ENCODE assay signal across 14 cellular contexts in the genomic region with DNA sequence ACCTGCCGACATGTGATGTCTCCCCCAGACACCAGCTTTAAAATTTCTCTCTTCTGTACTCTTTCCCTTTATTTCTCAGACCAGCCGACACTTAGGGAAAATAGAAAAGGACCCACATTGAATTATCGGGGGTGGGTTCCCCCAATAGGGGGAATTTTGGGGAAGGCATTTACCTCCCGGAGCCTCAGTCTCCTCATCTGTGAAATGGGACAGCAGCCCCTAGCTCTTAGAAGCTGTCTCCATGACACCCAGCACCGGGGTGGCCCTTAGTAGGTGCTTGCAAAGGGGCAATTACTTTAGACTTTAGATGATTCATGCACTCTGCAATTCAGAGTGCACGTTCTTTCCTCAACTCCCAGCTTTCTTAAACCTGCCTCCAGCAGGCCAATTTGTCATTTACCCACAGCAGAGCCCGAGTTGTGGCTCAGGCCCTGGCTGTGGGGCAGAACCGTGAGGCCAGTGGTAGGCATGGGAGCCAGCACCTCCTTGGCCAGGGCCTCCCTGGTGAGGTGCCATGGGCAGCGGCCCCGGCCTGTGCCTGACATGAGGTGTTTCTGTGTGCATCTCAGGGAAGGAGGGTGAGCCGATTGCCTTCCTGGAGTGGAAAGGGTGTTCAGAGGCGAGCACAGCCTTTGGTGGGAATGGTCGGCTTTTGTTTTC. TPM values are rescaled to one million over a fixed set of nuclear protein-coding genes. Genes with fewer than 3 reads are reported as not detected.
DNase-seq lines count a peak whose midpoint lies in the region; ATAC-seq and TF ChIP-seq lines count a peak whose summit lies in the region.
"Had no signal": no experiment of that assay in that cellular context is flagged by ENCODE, and none has a peak within 500 bp of the region (broad histone marks: within the 10 kb centered on the region; RNA-seq: fewer than 3 reads in every experiment).

No MANE protein-coding gene starts in this region.

- H3K4me1 Mint-ChIP-seq in naive thymus-derived CD8-positive, alpha-beta T cell = no peaks in the 10 kb centered on the region
- H3K4me1 Mint-ChIP-seq: CD8-positive, alpha-beta memory T cell; stimulated activated effector memory CD8-positive, alpha-beta T cell treated with anti-CD3 and anti-CD28 coated beads, Interleukin-12 subunit alpha, Interleukin-12 subunit beta, amount 100 ng/mL, for 72 hours had no signal

- H3K27me3 ChIP-seq in heart right ventricle (no peaks in the 10 kb centered on the region), gastroesophageal sphincter (no peaks in the 10 kb centered on the region), ovary (no peaks in the 10 kb centered on the region), upper lobe of right lung (no peaks in the 10 kb centered on the region)

- peaks cover 0 to 16% (median 2%) of the 10 kb centered on the region in 3 donors for H3K36me3 Mint-ChIP-seq in naive thymus-derived CD8-positive, alpha-beta T cell
- H3K36me3 Mint-ChIP-seq: CD8-positive, alpha-beta memory T cell; stimulated activated effector memory CD8-positive, alpha-beta T cell treated with anti-CD3 and anti-CD28 coated beads, Interleukin-12 subunit alpha, Interleukin-12 subunit beta, amount 100 ng/mL, for 72 hours had no signal

- no peak for TF ChIP-seq EP300 in gastroesophageal sphincter (IDR thresholded peaks at IDR 0.05)
- TF ChIP-seq EP300 in ovary (IDR thresholded peaks at IDR 0.05) = no peak

- H3K4me1 ChIP-seq in heart right ventricle = peaks cover 0 to 53% (median 22%) of the 10 kb centered on the region in 9 donors
- H3K4me1 ChIP-seq in gastroesophageal sphincter = peaks cover 13 to 82% (median 22%) of the 10 kb centered on the region in 3 donors
- H3K4me1 ChIP-seq in ovary (ENCODE audit: insufficient read depth) = peaks cover 18% of the 10 kb centered on the region
- peaks cover 18% of the 10 kb centered on the region for H3K4me1 ChIP-seq in upper lobe of right lung

- ATAC-seq in heart right ventricle = peak in 3 of 8 donors; percentile 7 to 16 (median 9)
- no peak for ATAC-seq in Right ventricle myocardium inferior
- ATAC-seq in gastroesophageal sphincter = peak; percentile 41
- peak; percentile 22 for ATAC-seq in upper lobe of right lung
- ATAC-seq in naive thymus-derived CD8-positive, alpha-beta T cell = no peak
- ATAC-seq: PC-3; stimulated activated effector memory CD8-positive, alpha-beta T cell treated with anti-CD3 and anti-CD28 coated beads, Interleukin-12 subunit alpha, Interleukin-12 subunit beta, amount 100 ng/mL, for 72 hours had no signal

- DNase-seq in heart right ventricle = no peak
- no peak for DNase-seq in Right ventricle myocardium inferior (ENCODE audit: missing footprints)
- no peak for DNase-seq in ovary
- no peak for DNase-seq in upper lobe of right lung
- DNase-seq in naive thymus-derived CD8-positive, alpha-beta T cell = no peak
- no peak for DNase-seq in activated CD8-positive, alpha-beta memory T cell treated with anti-CD3 and anti-CD28 coated beads, Interleukin-2, amount 50 U/mL, for 48 hours
- no peak for DNase-seq in SHP77 (lab: John Stamatoyannopoulos, UW)
- DNase-seq: CD8-positive, alpha-beta memory T cell; NCI-H146; PC-3; stimulated activated CD4-positive, alpha-beta T cell treated with anti-CD3 and anti-CD28 coated beads, Interleukin-2, amount 100 ng/mL, for 48 hours had no signal

- H3K4me3 ChIP-seq in heart right ventricle = peak overlapping the region in 1 of 10 donors; percentile 9
- H3K4me3 ChIP-seq in gastroesophageal sphincter = no peak overlapping the region
- no peak overlapping the region for H3K4me3 ChIP-seq in ovary
- no peak overlapping the region for H3K4me3 ChIP-seq in upper lobe of right lung
- H3K4me3 ChIP-seq: mucosa of descending colon had no signal

- intact Hi-C loops in heart right ventricle (cut with DNase I) (loop anchor here in 1 of 10 donors (5.0 kb wide), 1 partner anchor 50 kb away; a partner anchor contains a TSS), Right ventricle myocardium inferior (cut with DNase I) (no loop called here), ovary (cut with DNase I) (loop anchor here in 2 of 4 donors (10.0 kb wide), 1 partner anchor 52 kb away; a partner anchor contains a TSS), upper lobe of right lung (cut with DNase I) (no loop called here)

- TF ChIP-seq POLR2A in gastroesophageal sphincter (IDR thresholded peaks at IDR 0.05) (no peak), ovary (IDR thresholded peaks at IDR 0.05) (no peak)

- 69 to 70% methylated on average over 13 of the region's 13 CpGs for WGBS in heart right ventricle, 2 donors
- 0 to 29% methylated on average over 3 to 10 of the region's 13 CpGs for WGBS in gastroesophageal sphincter (ENCODE audit: low coverage in 1 of 2), 2 donors
- 35 to 39% (median 36%) methylated on average over 12 to 13 of the region's 13 CpGs for WGBS in ovary, 3 donors

- no peak overlapping the region for H3K4me3 Mint-ChIP-seq in naive thymus-derived CD8-positive, alpha-beta T cell
- H3K4me3 Mint-ChIP-seq: CD8-positive, alpha-beta memory T cell; stimulated activated effector memory CD8-positive, alpha-beta T cell treated with anti-CD3 and anti-CD28 coated beads, Interleukin-12 subunit alpha, Interleukin-12 subunit beta, amount 100 ng/mL, for 72 hours had no signal

- H3K9me3 ChIP-seq in heart right ventricle (peaks cover 0 to 5% (median 2%) of the 10 kb centered on the region in 11 donors), gastroesophageal sphincter (no peaks in the 10 kb centered on the region), ovary (no peaks in the 10 kb centered on the region), upper lobe of right lung (no peaks in the 10 kb centered on the region)
- H3K9me3 ChIP-seq: mucosa of descending colon had no signal

- TF ChIP-seq CTCF in heart right ventricle (IDR thresholded peaks at IDR 0.05) = no peak
- no peak for TF ChIP-seq CTCF in gastroesophageal sphincter (IDR thresholded peaks at IDR 0.05)
- no peak for TF ChIP-seq CTCF in ovary (IDR thresholded peaks at IDR 0.05)
- TF ChIP-seq CTCF in upper lobe of right lung (IDR thresholded peaks at IDR 0.05) = no peak

- POLR2A ChIA-PET in naive thymus-derived CD8-positive, alpha-beta T cell (lab: Charles Lee) = no interaction called here

- peaks cover 0 to 15% (median 4%) of the 10 kb centered on the region in 5 donors for H3K27me3 Mint-ChIP-seq in naive thymus-derived CD8-positive, alpha-beta T cell

- peak overlapping the region; percentile 46 to 91 (median 74) for H3K27ac ChIP-seq in heart right ventricle
- H3K27ac ChIP-seq in gastroesophageal sphincter = peak overlapping the region; percentile 83 to 91 (median 87)
- H3K27ac ChIP-seq in ovary = peak overlapping the region; percentile 67 to 96
- peak overlapping the region; percentile 11 for H3K27ac ChIP-seq in upper lobe of right lung

- peak overlapping the region in 1 of 10 donors; percentile 41 for H3K27ac Mint-ChIP-seq in naive thymus-derived CD8-positive, alpha-beta T cell
- H3K27ac Mint-ChIP-seq: CD8-positive, alpha-beta memory T cell; stimulated activated effector memory CD8-positive, alpha-beta T cell treated with anti-CD3 and anti-CD28 coated beads, Interleukin-12 subunit alpha, Interleukin-12 subunit beta, amount 100 ng/mL, for 72 hours had no signal

- H3K9me3 Mint-ChIP-seq in naive thymus-derived CD8-positive, alpha-beta T cell = peaks cover 0 to 19% (median 8%) of the 10 kb centered on the region in 9 donors
- H3K9me3 Mint-ChIP-seq: stimulated activated effector memory CD8-positive, alpha-beta T cell treated with anti-CD3 and anti-CD28 coated beads, Interleukin-12 subunit alpha, Interleukin-12 subunit beta, amount 100 ng/mL, for 72 hours had no signal

- H3K36me3 ChIP-seq in heart right ventricle (peaks cover 0 to 39% (median 0%) of the 10 kb centered on the region in 9 donors), gastroesophageal sphincter (peaks cover 0 to 32% of the 10 kb centered on the region in 2 donors), ovary (no peaks in the 10 kb centered on the region), upper lobe of right lung (peaks cover 10% of the 10 kb centered on the region)

RNA-seq across cellular contexts. Expression of a gene that starts 51.7 kb away (rescaled TPM):
- 10 to 100 TPM in 2 of 10 donors, 1 to 10 TPM in 8; 2.9 to 12.5 (median 5.9) TPM for total RNA-seq in heart right ventricle
- polyA plus RNA-seq in heart right ventricle = 1 to 10 TPM; 1.8 to 5.7 TPM
- total RNA-seq in Right ventricle myocardium inferior = 5.4 TPM
- 10 to 100 TPM; 40.2 to 80.9 (median 56.0) TPM for total RNA-seq in gastroesophageal sphincter
- 10 to 100 TPM; 13.0 to 71.8 (median 61.1) TPM for total RNA-seq in ovary
- polyA plus RNA-seq in ovary = 10 to 100 TPM; 16.6 to 49.9 TPM
- total RNA-seq in upper lobe of right lung = 46.2 TPM
- total RNA-seq in naive thymus-derived CD8-positive, alpha-beta T cell = under 1 TPM; 0.47 to 0.55 TPM
- under 1 TPM in 2 of 3 donors, not detected in 1; 0.09 to 0.10 TPM for polyA plus RNA-seq in naive thymus-derived CD8-positive, alpha-beta T cell
- polyA plus RNA-seq: CD8-positive, alpha-beta memory T cell had no signal

Comparison
In these comparisons a context has a peak if more than half of its experiments do, and no peak if none do; other contexts are left out.
1. ATAC-seq: peak in gastroesophageal sphincter (single experiment) and upper lobe of right lung (single experiment); none in Right ventricle myocardium inferior (single experiment) and naive thymus-derived CD8-positive, alpha-beta T cell (0 of 2).
2. H3K27ac ChIP-seq: peak in every context shown above with its lines; median percentile 87 in gastroesophageal sphincter; 82 in ovary; 74 in heart right ventricle; 11 in upper lobe of right lung.